1 cellular context compared by ENCODE assay signal in the genomic region with DNA sequence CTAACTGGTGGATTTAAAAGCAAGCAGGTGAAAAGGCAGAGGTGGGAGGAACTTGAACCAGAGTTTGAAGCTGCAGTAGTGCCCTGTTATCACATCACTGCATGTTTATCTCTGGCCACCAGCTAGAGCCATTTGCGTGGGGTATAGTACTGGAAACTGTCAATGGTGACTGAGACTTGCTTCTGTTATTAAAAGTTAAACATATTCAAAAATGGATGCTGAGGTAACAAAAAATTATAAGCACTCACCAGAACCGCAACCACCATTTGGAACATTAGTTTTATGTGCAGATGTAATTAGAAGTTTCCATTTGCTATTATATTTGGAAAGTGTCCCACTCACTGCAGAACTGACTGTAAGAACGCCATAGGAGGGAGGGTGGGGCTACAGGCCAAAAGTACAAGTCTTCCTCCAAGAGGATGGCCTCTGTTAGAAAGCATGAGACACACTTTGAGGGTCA.
TF ChIP-seq lines count a peak whose summit lies in the region.

No MANE protein-coding gene starts in this region.

TF ChIP-seq in SK-N-SH, 30 proteins besides CTCF, POLR2A, EP300 and RAD21 (continued from another document):
- TF ChIP-seq RXRA (IDR thresholded peaks at IDR 0.05; ENCODE audit: borderline replicate concordance, low read depth) = no peak
- no peak for TF ChIP-seq FOXJ3 (CRISPR knock-in tag; IDR thresholded peaks at IDR 0.05)
TF ChIP-seq in SK-N-SH: peak in this region for 0.
